6 cellular contexts compared by ENCODE assay signal in genomic region chr5:174109861-174110260, GRCh38.
"Had no signal": no experiment of that assay in that cellular context is flagged by ENCODE, and none has a peak within 500 bp of the region (broad histone marks: within the 10 kb centered on the region; RNA-seq: fewer than 3 reads in every experiment).

No MANE protein-coding gene starts in this region.

- H3K4me1 ChIP-seq: HAP-1 had no signal

- H3K4me3 Mint-ChIP-seq: GM23338, HFFc6, IgD-negative memory B cell had no signal

- H3K4me3 ChIP-seq: GM23338, HAP-1 had no signal

- H3K4me2 ChIP-seq: GM23338 had no signal

- H3K9me3 Mint-ChIP-seq: GM23338 had no signal

- H2AFZ ChIP-seq: GM23338 had no signal

- H3K36me3 ChIP-seq: HAP-1 had no signal

- DNase-seq: H7, HFFc6 had no signal

- H3K27ac Mint-ChIP-seq: HFFc6, IgD-negative memory B cell had no signal

- H3K27me3 Mint-ChIP-seq: IgD-negative memory B cell had no signal

- H3K27ac ChIP-seq: HL-60 had no signal

- H3K9me3 ChIP-seq: HAP-1 had no signal
